1 cellular context compared by ENCODE assay signal in the genomic region with DNA sequence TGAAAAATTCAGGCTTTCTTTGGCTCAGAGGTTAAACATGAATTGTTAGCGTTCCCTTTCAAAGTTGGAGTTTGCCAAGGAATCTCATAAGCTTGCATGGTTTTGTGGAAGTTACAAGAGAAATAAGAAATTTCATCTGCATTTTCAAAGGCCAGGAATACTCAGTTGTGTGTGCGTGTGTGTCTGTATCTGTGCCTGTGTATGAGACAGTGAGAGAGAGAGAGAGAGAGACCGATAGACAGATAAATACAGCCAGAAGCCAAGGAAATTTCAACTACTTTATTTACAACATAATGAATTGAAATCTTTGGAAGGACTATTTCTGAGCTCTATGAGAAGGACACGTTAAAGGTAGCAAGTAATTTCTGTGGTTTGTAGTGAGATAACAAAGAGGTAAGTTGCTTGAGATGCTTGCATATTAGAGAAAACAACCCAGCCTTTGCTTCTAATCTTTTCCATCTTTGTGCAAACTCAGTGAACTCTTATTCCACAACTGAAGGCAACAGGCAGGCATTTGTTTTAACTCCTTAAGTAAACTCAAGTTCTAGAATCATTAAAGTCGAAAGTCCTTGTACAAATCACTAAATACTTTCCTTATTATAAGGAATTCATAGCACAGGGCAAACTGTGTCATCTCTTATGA.
TF ChIP-seq lines count a peak whose summit lies in the region.

No MANE protein-coding gene starts in this region.

TF ChIP-seq in HepG2, 621 proteins besides CTCF, POLR2A, EP300 and RAD21 (continued from another document):
- TF ChIP-seq, protein P1, sequence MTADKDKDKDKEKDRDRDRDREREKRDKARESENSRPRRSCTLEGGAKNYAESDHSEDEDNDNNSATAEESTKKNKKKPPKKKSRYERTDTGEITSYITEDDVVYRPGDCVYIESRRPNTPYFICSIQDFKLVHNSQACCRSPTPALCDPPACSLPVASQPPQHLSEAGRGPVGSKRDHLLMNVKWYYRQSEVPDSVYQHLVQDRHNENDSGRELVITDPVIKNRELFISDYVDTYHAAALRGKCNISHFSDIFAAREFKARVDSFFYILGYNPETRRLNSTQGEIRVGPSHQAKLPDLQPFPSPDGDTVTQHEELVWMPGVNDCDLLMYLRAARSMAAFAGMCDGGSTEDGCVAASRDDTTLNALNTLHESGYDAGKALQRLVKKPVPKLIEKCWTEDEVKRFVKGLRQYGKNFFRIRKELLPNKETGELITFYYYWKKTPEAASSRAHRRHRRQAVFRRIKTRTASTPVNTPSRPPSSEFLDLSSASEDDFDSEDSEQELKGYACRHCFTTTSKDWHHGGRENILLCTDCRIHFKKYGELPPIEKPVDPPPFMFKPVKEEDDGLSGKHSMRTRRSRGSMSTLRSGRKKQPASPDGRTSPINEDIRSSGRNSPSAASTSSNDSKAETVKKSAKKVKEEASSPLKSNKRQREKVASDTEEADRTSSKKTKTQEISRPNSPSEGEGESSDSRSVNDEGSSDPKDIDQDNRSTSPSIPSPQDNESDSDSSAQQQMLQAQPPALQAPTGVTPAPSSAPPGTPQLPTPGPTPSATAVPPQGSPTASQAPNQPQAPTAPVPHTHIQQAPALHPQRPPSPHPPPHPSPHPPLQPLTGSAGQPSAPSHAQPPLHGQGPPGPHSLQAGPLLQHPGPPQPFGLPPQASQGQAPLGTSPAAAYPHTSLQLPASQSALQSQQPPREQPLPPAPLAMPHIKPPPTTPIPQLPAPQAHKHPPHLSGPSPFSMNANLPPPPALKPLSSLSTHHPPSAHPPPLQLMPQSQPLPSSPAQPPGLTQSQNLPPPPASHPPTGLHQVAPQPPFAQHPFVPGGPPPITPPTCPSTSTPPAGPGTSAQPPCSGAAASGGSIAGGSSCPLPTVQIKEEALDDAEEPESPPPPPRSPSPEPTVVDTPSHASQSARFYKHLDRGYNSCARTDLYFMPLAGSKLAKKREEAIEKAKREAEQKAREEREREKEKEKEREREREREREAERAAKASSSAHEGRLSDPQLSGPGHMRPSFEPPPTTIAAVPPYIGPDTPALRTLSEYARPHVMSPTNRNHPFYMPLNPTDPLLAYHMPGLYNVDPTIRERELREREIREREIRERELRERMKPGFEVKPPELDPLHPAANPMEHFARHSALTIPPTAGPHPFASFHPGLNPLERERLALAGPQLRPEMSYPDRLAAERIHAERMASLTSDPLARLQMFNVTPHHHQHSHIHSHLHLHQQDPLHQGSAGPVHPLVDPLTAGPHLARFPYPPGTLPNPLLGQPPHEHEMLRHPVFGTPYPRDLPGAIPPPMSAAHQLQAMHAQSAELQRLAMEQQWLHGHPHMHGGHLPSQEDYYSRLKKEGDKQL (CRISPR knock-in tag; IDR thresholded peaks at IDR 0.05; ENCODE audit: low read depth) = no peak
- TF ChIP-seq NR2C2 (CRISPR knock-in tag; IDR thresholded peaks at IDR 0.05; ENCODE audit: borderline replicate concordance) (no peak), AKAP8 (CRISPR knock-in tag; IDR thresholded peaks at IDR 0.05) (no peak), PHF20 (CRISPR knock-in tag; IDR thresholded peaks at IDR 0.05) (no peak)
- TF ChIP-seq, protein P2, sequence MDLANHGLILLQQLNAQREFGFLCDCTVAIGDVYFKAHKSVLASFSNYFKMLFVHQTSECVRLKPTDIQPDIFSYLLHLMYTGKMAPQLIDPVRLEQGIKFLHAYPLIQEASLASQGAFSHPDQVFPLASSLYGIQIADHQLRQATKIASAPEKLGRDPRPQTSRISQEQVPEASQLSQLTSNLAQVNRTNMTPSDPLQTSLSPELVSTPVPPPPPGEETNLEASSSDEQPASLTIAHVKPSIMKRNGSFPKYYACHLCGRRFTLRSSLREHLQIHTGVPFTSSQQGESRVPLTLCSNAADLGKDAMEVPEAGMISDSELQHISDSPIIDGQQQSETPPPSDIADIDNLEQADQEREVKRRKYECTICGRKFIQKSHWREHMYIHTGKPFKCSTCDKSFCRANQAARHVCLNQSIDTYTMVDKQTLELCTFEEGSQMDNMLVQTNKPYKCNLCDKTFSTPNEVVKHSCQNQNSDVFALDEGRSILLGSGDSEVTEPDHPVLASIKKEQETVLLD (CRISPR knock-in tag; IDR thresholded peaks at IDR 0.05; ENCODE audit: low read depth) = no peak
TF ChIP-seq in HepG2: peak in this region for 0.
